Comparison of ENCODE assay signal across 12 cellular contexts in genomic region chr4:7199771-7200441, GRCh38.
"Had no signal": no experiment of that assay in that cellular context is flagged by ENCODE, and none has a peak within 500 bp of the region (broad histone marks: within the 10 kb centered on the region; RNA-seq: fewer than 3 reads in every experiment).

No MANE protein-coding gene starts in this region.

- H3K27ac Mint-ChIP-seq: activated T-helper 17 cell treated with anti-CD3 and anti-CD28 coated beads, Interleukin-2, amount 50 U/mL, for 72 hours had no signal

- H3K4me3 Mint-ChIP-seq: activated naive CD4-positive, alpha-beta T cell treated with anti-CD3 and anti-CD28 coated beads, Interleukin-2, amount 10 ng/mL, durations not matched to agents 7 days and 5 days; activated T-helper 17 cell treated with anti-CD3 and anti-CD28 coated beads, Interleukin-2, amount 50 U/mL, for 72 hours had no signal

- H3K4me1 Mint-ChIP-seq: activated naive CD4-positive, alpha-beta T cell treated with anti-CD3 and anti-CD28 coated beads, Interleukin-2, amount 10 ng/mL, durations not matched to agents 7 days and 5 days; activated T-helper 17 cell treated with anti-CD3 and anti-CD28 coated beads, Interleukin-2, amount 50 U/mL, for 72 hours had no signal

- DNase-seq: activated CD4-positive, alpha-beta T cell treated with anti-CD3 and anti-CD28 coated beads, Interleukin-2, amount 50 U/mL, for 1 hour; activated CD4-positive, CD25-positive, alpha-beta regulatory T cell; activated naive CD4-positive, alpha-beta T cell treated with anti-CD3 and anti-CD28 coated beads, Interleukin-2, amount 10 ng/mL, durations not matched to agents 7 days and 5 days; activated T-cell treated with anti-CD3 and anti-CD28 coated beads for 4 hours; mesenchymal stem cell; occipital lobe; psoas muscle; stimulated activated CD4-positive, alpha-beta T cell treated with anti-CD3 and anti-CD28 coated beads, Interleukin-12 subunit alpha, Interleukin-12 subunit beta, amount 100 ng/mL, for 4 hours; stimulated activated CD4-positive, alpha-beta T cell treated with anti-CD3 and anti-CD28 coated beads, Interleukin-2, amount 100 ng/mL, for 24 hours; thyroid gland had no signal

- ATAC-seq: activated T-helper 17 cell treated with anti-CD3 and anti-CD28 coated beads, Interleukin-2, amount 50 U/mL, for 72 hours; psoas muscle had no signal

- H3K27ac ChIP-seq: psoas muscle, thyroid gland had no signal

- H3K27me3 ChIP-seq: thyroid gland had no signal

- H3K36me3 Mint-ChIP-seq: activated naive CD4-positive, alpha-beta T cell treated with anti-CD3 and anti-CD28 coated beads, Interleukin-2, amount 10 ng/mL, durations not matched to agents 7 days and 5 days had no signal

- H3K9me3 ChIP-seq: psoas muscle, thyroid gland had no signal

- H3K9me3 Mint-ChIP-seq: activated naive CD4-positive, alpha-beta T cell treated with anti-CD3 and anti-CD28 coated beads, Interleukin-2, amount 10 ng/mL, durations not matched to agents 7 days and 5 days; activated T-helper 17 cell treated with anti-CD3 and anti-CD28 coated beads, Interleukin-2, amount 50 U/mL, for 72 hours; nephron had no signal

- H3K36me3 ChIP-seq: thyroid gland had no signal

- H3K4me3 ChIP-seq: psoas muscle, thyroid gland had no signal
